14 cellular contexts compared by ENCODE assay signal in genomic region chr6:136973781-136974180, GRCh38. TPM values are rescaled to one million over a fixed set of nuclear protein-coding genes. Genes with fewer than 3 reads are reported as not detected.
"Had no signal": no experiment of that assay in that cellular context is flagged by ENCODE, and none has a peak within 500 bp of the region (broad histone marks: within the 10 kb centered on the region; RNA-seq: fewer than 3 reads in every experiment).

No MANE protein-coding gene starts in this region.

RNA-seq across cellular contexts. Expression of gene SLC35D3, which starts 51.7 kb away (rescaled TPM):
- total RNA-seq: activated B cell treated with CpG ODN at 0.5 μM for 24 hours; activated CD8-positive, alpha-beta T cell treated with anti-CD3 and anti-CD28 coated beads for 36 hours; activated T-cell treated with anti-CD3 and anti-CD28 coated beads, Interleukin-2, amount 50 U/mL, for 4 hours; astrocyte; bronchial epithelial cell; cardiac septum; chondrocyte; dermis blood vessel endothelial cell; esophagus squamous epithelium; fibroblast of lung; fibroblast of villous mesenchyme; glomerular endothelial cell; heart right ventricle; T-helper 2 cell treated with Interferon-gamma antibody and Interleukin-4, amounts not matched to agents 100 ng/mL and 5 ng/mL, for 36 hours had no signal
